In genomic region chr6:128127650-128128049, GRCh38 we compare ENCODE assay signal across 28 cellular contexts.
"Had no signal": no experiment of that assay in that cellular context is flagged by ENCODE, and none has a peak within 500 bp of the region (broad histone marks: within the 10 kb centered on the region; RNA-seq: fewer than 3 reads in every experiment).

No MANE protein-coding gene starts in this region.

- H3K36me3 ChIP-seq: colonic mucosa, esophagus squamous epithelium, gastrocnemius medialis, heart right ventricle, left lung, lower lobe of right lung had no signal

- H3K4me3 Mint-ChIP-seq: dendritic cell treated with granulocyte-macrophage colony-stimulating factor and Interleukin-4, amounts not matched to agents 40 ng/mL and 50 ng/mL, for 4 days; effector memory CD8-positive, alpha-beta T cell; endodermal cell; mesothelial cell of epicardium; naive B cell had no signal

- DNase-seq: colonic mucosa; cortex of kidney; effector CD8-positive, alpha-beta T cell; effector memory CD8-positive, alpha-beta T cell; endodermal cell; erythroblast; esophagus squamous epithelium; foreskin fibroblast; foreskin melanocyte; gastrocnemius medialis; glutamatergic neuron; head of caudate nucleus; heart right ventricle; hippocampal formation; left cardiac atrium; left lung; left ventricle myocardium superior; lower lobe of right lung; mesenchymal stem cell; mucosa of descending colon; naive B cell had no signal

- H3K4me3 ChIP-seq: colonic mucosa, esophagus squamous epithelium, gastrocnemius medialis, heart right ventricle, left lung, lower lobe of right lung, mucosa of descending colon had no signal

- H3K4me1 Mint-ChIP-seq: endodermal cell, mesothelial cell of epicardium had no signal

- H3K27me3 ChIP-seq: colonic mucosa, esophagus squamous epithelium, gastrocnemius medialis, heart right ventricle, left lung had no signal

- H3K27me3 Mint-ChIP-seq: dendritic cell treated with granulocyte-macrophage colony-stimulating factor and Interleukin-4, amounts not matched to agents 40 ng/mL and 50 ng/mL, for 4 days; effector memory CD8-positive, alpha-beta T cell; naive B cell had no signal

- FAIRE-seq: endometrium, islet of Langerhans, keratinocyte had no signal

- H3K9me3 Mint-ChIP-seq: dendritic cell treated with granulocyte-macrophage colony-stimulating factor and Interleukin-4, amounts not matched to agents 40 ng/mL and 50 ng/mL, for 4 days; effector memory CD8-positive, alpha-beta T cell; endodermal cell; mesothelial cell of epicardium; naive B cell had no signal

- ATAC-seq: effector memory CD8-positive, alpha-beta T cell; esophagus mucosa; gastrocnemius medialis; heart right ventricle; left cardiac atrium; left lung; left ventricle myocardium superior; lower lobe of right lung; mucosa of descending colon had no signal

- H3K9me3 ChIP-seq: colonic mucosa, esophagus squamous epithelium, gastrocnemius medialis, heart right ventricle, left lung, lower lobe of right lung, mucosa of descending colon had no signal

- H3K27ac ChIP-seq: colonic mucosa, epithelial cell of prostate, esophagus squamous epithelium, gastrocnemius medialis, heart right ventricle, left lung, lower lobe of right lung had no signal

- H3K27ac Mint-ChIP-seq: dendritic cell treated with granulocyte-macrophage colony-stimulating factor and Interleukin-4, amounts not matched to agents 40 ng/mL and 50 ng/mL, for 4 days; effector memory CD8-positive, alpha-beta T cell; endodermal cell; mesothelial cell of epicardium; naive B cell had no signal

- H3K4me1 ChIP-seq: colonic mucosa, gastrocnemius medialis had no signal
